In the genomic region with DNA sequence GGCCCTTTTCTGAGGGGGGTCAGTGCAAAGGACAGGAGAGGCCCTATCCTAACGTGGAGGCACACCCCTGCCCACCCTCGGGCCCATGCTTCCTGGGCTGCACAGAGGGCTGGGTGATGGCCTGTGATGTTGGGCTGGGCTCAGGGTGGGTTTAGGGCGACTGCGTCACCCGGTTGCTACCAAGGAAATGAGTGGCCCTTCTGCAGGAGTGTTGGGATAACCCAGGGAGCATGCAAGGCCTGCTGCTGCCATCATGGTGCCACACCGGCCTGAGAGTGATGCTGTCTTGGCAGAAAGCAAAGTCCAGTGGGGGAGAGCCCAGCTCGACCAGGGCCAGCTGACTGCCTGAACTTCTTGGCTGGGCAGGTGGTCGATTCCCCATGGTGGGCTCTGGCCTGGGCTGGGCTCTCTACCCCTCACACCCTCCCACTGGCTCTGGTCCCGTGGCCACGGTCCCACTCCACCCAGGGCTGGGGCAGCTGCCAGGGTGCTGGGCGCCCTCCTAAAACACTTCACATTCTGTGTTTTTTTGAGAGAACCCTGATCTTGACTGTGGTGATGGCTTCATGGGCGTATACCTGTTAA, we compare ENCODE assay signal across 23 cellular contexts. TPM values are rescaled to one million over a fixed set of nuclear protein-coding genes. Genes with fewer than 3 reads are reported as not detected.
DNase-seq lines count a peak whose midpoint lies in the region; ATAC-seq, FAIRE-seq and TF ChIP-seq lines count a peak whose summit lies in the region.
"Had no signal": no experiment of that assay in that cellular context is flagged by ENCODE, and none has a peak within 500 bp of the region (broad histone marks: within the 10 kb centered on the region; RNA-seq: fewer than 3 reads in every experiment).

No MANE protein-coding gene starts in this region.

- H3K4me1 ChIP-seq in Panc1 (ENCODE audit: control insufficient read depth, insufficient read depth, low read length) = no peaks in the 10 kb centered on the region
- H3K4me1 ChIP-seq in kidney (ENCODE audit: control insufficient read depth in 1 of 2, insufficient read depth in 1 of 2, low read depth in 1 of 2, low read length in 2 of 2) = no peaks in the 10 kb centered on the region
- H3K4me1 ChIP-seq in osteoblast (ENCODE audit: insufficient read depth, low read length) = no peaks in the 10 kb centered on the region

- in situ Hi-C loops in Panc1 (cut with HindIII; ENCODE audit: low pct_unique_long_range_greater_than_20kb, low sequenced_read_pairs) = no loop called here

- H3K27ac ChIP-seq in Panc1 (ENCODE audit: low read length) = no peak overlapping the region
- H3K27ac ChIP-seq in kidney (ENCODE audit: low read depth in 2 of 2, low read length in 2 of 2) = no peak overlapping the region
- no peak overlapping the region for H3K27ac ChIP-seq in osteoblast (ENCODE audit: low read depth, low read length)
- H3K27ac ChIP-seq: BLaER1 treated with 17β-estradiol and CSF1 and Interleukin-3, amounts not matched to agents 10 nM and 100 nM had no signal

- peaks cover 18% of the 10 kb centered on the region for H3K9me3 ChIP-seq in Panc1 (ENCODE audit: control insufficient read depth, insufficient read depth, low read depth, low read length)
- H3K9me3 ChIP-seq in kidney (ENCODE audit: control insufficient read depth in 1 of 2, low read length in 2 of 2) = peaks cover 0 to 5% of the 10 kb centered on the region in 2 donors
- peaks cover 7% of the 10 kb centered on the region for H3K9me3 ChIP-seq in osteoblast (ENCODE audit: low read depth, low read length)

- FAIRE-seq in kidney (lab: Jason Lieb, UNC) = no peak
- FAIRE-seq: A204.1, D721Med, GM18507 had no signal

- H3K4me2 ChIP-seq in osteoblast (ENCODE audit: insufficient read depth, low read length) = no peak overlapping the region
- H3K4me2 ChIP-seq: BLaER1 treated with 17β-estradiol and CSF1 and Interleukin-3, amounts not matched to agents 10 nM and 100 nM had no signal

- H2AFZ ChIP-seq in osteoblast (ENCODE audit: low read length) = no peak overlapping the region

- no peaks in the 10 kb centered on the region for H3K79me2 ChIP-seq in osteoblast (ENCODE audit: insufficient read depth, low read length)

- no peaks in the 10 kb centered on the region for H3K4me1 Mint-ChIP-seq in stimulated activated naive CD8-positive, alpha-beta T cell treated with anti-CD3 and anti-CD28 coated beads, Interleukin-15, amount 100 ng/mL, for 72 hours

- ATAC-seq in Panc1 (peak; percentile 19), GM18861 (IDR thresholded peaks at IDR 0.05; ENCODE audit: unreplicated experiment) (no peak), HG03097 (IDR thresholded peaks at IDR 0.05; ENCODE audit: low FRiP score, unreplicated experiment) (no peak), HG02870 (IDR thresholded peaks at IDR 0.05; ENCODE audit: unreplicated experiment) (no peak)
- peak; percentile 35 for ATAC-seq in stimulated activated naive CD8-positive, alpha-beta T cell treated with anti-CD3 and anti-CD28 coated beads, Interleukin-15, amount 100 ng/mL, for 72 hours
- ATAC-seq: PC-3 had no signal

- POLR2A ChIA-PET in Panc1 (lab: Charles Lee) = no interaction called here

- H3K27me3 ChIP-seq in Panc1 (ENCODE audit: control insufficient read depth, insufficient read depth, low read length) (no peaks in the 10 kb centered on the region), osteoblast (ENCODE audit: insufficient read depth, low read length) (no peaks in the 10 kb centered on the region)
- H3K27me3 ChIP-seq: BLaER1 treated with 17β-estradiol and CSF1 and Interleukin-3, amounts not matched to agents 10 nM and 100 nM had no signal

- no peak overlapping the region for H3K27ac Mint-ChIP-seq in stimulated activated naive CD8-positive, alpha-beta T cell treated with anti-CD3 and anti-CD28 coated beads, Interleukin-15, amount 100 ng/mL, for 72 hours
- H3K27ac Mint-ChIP-seq: CD4-positive, alpha-beta T cell had no signal

- CTCF ChIA-PET in Panc1 (lab: Charles Lee) = no interaction called here

- no peak overlapping the region for H3K4me3 ChIP-seq in Panc1 (ENCODE audit: low read depth in 2 of 2, low read length in 2 of 2)
- H3K4me3 ChIP-seq in kidney (ENCODE audit: low read length in 2 of 2) = no peak overlapping the region
- no peak overlapping the region for H3K4me3 ChIP-seq in osteoblast (ENCODE audit: insufficient read depth, low read length)
- H3K4me3 ChIP-seq: BLaER1 treated with 17β-estradiol and CSF1 and Interleukin-3, amounts not matched to agents 10 nM and 100 nM had no signal

- H3K4me3 Mint-ChIP-seq in stimulated activated naive CD8-positive, alpha-beta T cell treated with anti-CD3 and anti-CD28 coated beads, Interleukin-15, amount 100 ng/mL, for 72 hours = no peak overlapping the region
- H3K4me3 Mint-ChIP-seq: CD4-positive, alpha-beta T cell had no signal

- TF ChIP-seq CTCF in Panc1 (IDR thresholded peaks at IDR 0.05) (no peak), kidney (IDR thresholded peaks at IDR 0.05; ENCODE audit: borderline replicate concordance, extremely low read depth, insufficient read depth) (no peak), osteoblast (IDR thresholded peaks at IDR 0.05; ENCODE audit: extremely low read depth, low read depth, low read length) (no peak)

- H3K9me3 Mint-ChIP-seq in stimulated activated naive CD8-positive, alpha-beta T cell treated with anti-CD3 and anti-CD28 coated beads, Interleukin-15, amount 100 ng/mL, for 72 hours = peaks cover 14 to 21% of the 10 kb centered on the region in 2 donors

- no TSS peak for BruUV-seq in Panc1 (replicated peaks; lab: Mats Ljungman, UMichigan)

- no peak overlapping the region for H3K9ac ChIP-seq in kidney (ENCODE audit: low read length in 2 of 2)

- no peaks in the 10 kb centered on the region for H4K20me1 ChIP-seq in osteoblast (ENCODE audit: insufficient read depth, low read length)

- no peaks in the 10 kb centered on the region for H3K27me3 Mint-ChIP-seq in stimulated activated naive CD8-positive, alpha-beta T cell treated with anti-CD3 and anti-CD28 coated beads, Interleukin-15, amount 100 ng/mL, for 72 hours
- H3K27me3 Mint-ChIP-seq: CD4-positive, alpha-beta T cell had no signal

- intact Hi-C loops in Panc1 (cut with micrococcal nuclease; ENCODE audit: unreplicated experiment) (no loop called here), kidney (cut with DNase I) (no loop called here)

- H3K36me3 ChIP-seq in Panc1 (ENCODE audit: control insufficient read depth, insufficient read depth, low read length) = peaks cover 12% of the 10 kb centered on the region
- peaks cover 20 to 29% of the 10 kb centered on the region in 2 donors for H3K36me3 ChIP-seq in kidney (ENCODE audit: control insufficient read depth in 1 of 2, insufficient read depth in 2 of 2, low read length in 2 of 2)
- H3K36me3 ChIP-seq in osteoblast (ENCODE audit: insufficient read depth, low read length) = peaks cover 47% of the 10 kb centered on the region

- no peak for DNase-seq in Panc1 (ENCODE audit: low read depth, low spot score)
- DNase-seq in kidney = peak; percentile 36
- DNase-seq in osteoblast (ENCODE audit: insufficient read length, low spot score, missing footprints) = peak; percentile 29
- no peak for DNase-seq in stimulated activated naive CD8-positive, alpha-beta T cell treated with anti-CD3 and anti-CD28 coated beads, Interleukin-15, amount 100 ng/mL, for 72 hours
- DNase-seq: CD4-positive, alpha-beta T cell; DMS53; NCI-H1092; NCI-H1436 treated with DMSO at 0.1 percent for 48 hours; NCI-H187 treated with DMSO at 0.1 percent for 48 hours; NCI-H2107; NCI-H446; NCI-H524 treated with DMSO at 0.1 percent for 48 hours; NCI-H774; PC-3; RPMI8226; SHP77 had no signal

RNA-seq across cellular contexts. Expression of a gene that starts 21.5 kb away (rescaled TPM):
- total RNA-seq in Panc1 (2021; ENCODE audit: unreplicated experiment) (33.0 TPM), kidney (36.6 TPM), osteoblast (10.1 and 12.7 TPM in 2 replicates)
- polyA plus RNA-seq in Panc1 (2012; ENCODE audit: insufficient read length) = 21.9 TPM
- 25.3 TPM for polyA plus RNA-seq in kidney (ENCODE audit: insufficient read depth, low read depth, low replicate concordance)

RNA-seq across cellular contexts. Expression of a gene that starts 27.5 kb away (rescaled TPM):
- 131 TPM for total RNA-seq in Panc1 (2021; ENCODE audit: unreplicated experiment)
- polyA plus RNA-seq in Panc1 (2012; ENCODE audit: insufficient read length) = 192 TPM
- 117 TPM for total RNA-seq in kidney
- polyA plus RNA-seq in kidney (ENCODE audit: insufficient read depth, low read depth, low replicate concordance) = 49.5 TPM
- total RNA-seq in osteoblast = 89.4 and 90.2 TPM in 2 replicates

RNA-seq across cellular contexts. Expression of a gene that starts 59.5 kb away (rescaled TPM):
- total RNA-seq in Panc1 (2021; ENCODE audit: unreplicated experiment) = 985 TPM
- 958 TPM for polyA plus RNA-seq in Panc1 (2012; ENCODE audit: insufficient read length)
- total RNA-seq in kidney = 249 TPM
- 309 TPM for polyA plus RNA-seq in kidney (ENCODE audit: insufficient read depth, low read depth, low replicate concordance)
- 826 and 992 TPM in 2 replicates for total RNA-seq in osteoblast

Comparison
In these comparisons a context has a peak if more than half of its experiments do, and no peak if none do; other contexts are left out.
1. ATAC-seq: peak in Panc1 (single experiment) and stimulated activated naive CD8-positive, alpha-beta T cell treated with anti-CD3 and anti-CD28 coated beads, Interleukin-15, amount 100 ng/mL, for 72 hours (single experiment); none in GM18861 (single experiment), HG03097 (single experiment) and HG02870 (single experiment).
2. DNase-seq: peak in kidney (single experiment) and osteoblast (single experiment); none in Panc1 (single experiment) and stimulated activated naive CD8-positive, alpha-beta T cell treated with anti-CD3 and anti-CD28 coated beads, Interleukin-15, amount 100 ng/mL, for 72 hours (0 of 2).